In genomic region chr1:204506969-204507316, GRCh38 we compare ENCODE assay signal across 8 cellular contexts. TPM values are rescaled to one million over a fixed set of nuclear protein-coding genes. Genes with fewer than 3 reads are reported as not detected.
DNase-seq lines count a peak whose midpoint lies in the region; ATAC-seq and TF ChIP-seq lines count a peak whose summit lies in the region.

No MANE protein-coding gene starts in this region.

- no peaks in the 10 kb centered on the region for H3K9me3 ChIP-seq in BE2C

- peaks cover 7% of the 10 kb centered on the region for H3K36me3 Mint-ChIP-seq in activated CD4-positive, alpha-beta T cell treated with anti-CD3 and anti-CD28 coated beads, Interleukin-2, amount 10 ng/mL, durations not matched to agents 7 days and 5 days (ENCODE audit: low read depth)

- CTCF ChIA-PET in activated CD4-positive, alpha-beta T cell treated with anti-CD3 and anti-CD28 coated beads, Interleukin-2, amount 10 ng/mL, durations not matched to agents 7 days and 5 days (lab: Charles Lee): interaction anchor here (0.6 to 8.0 kb wide), 13 partner anchors 9 to 300 kb away, joined by 3 to 106 read pairs (median 8); partner anchors contain the start of genes MDM4 and PIK3C2B

- no peaks in the 10 kb centered on the region for H3K27me3 ChIP-seq in BE2C

- H3K4me3 ChIP-seq in BE2C (ENCODE audit: low read depth, low read length): peak overlapping the region; percentile 85
- H3K4me3 ChIP-seq in lower leg skin (ENCODE audit: low read depth, poor library complexity, severe bottlenecking): peak overlapping the region; percentile 34

- peak overlapping the region; percentile 87 for H3K4me3 Mint-ChIP-seq in activated CD4-positive, alpha-beta T cell treated with anti-CD3 and anti-CD28 coated beads, Interleukin-2, amount 10 ng/mL, durations not matched to agents 7 days and 5 days

- POLR2A ChIA-PET in activated CD4-positive, alpha-beta T cell treated with anti-CD3 and anti-CD28 coated beads, Interleukin-2, amount 10 ng/mL, durations not matched to agents 7 days and 5 days (lab: Charles Lee): interaction anchor here (0.6 to 1.5 kb wide), 4 partner anchors 9 to 592 kb away, joined by 3 to 9 read pairs (median 6); partner anchors contain the start of gene MDM4

- 0 to 1% methylated on average over 13 of the region's 13 CpGs for WGBS in lower leg skin, 2 donors

- TF ChIP-seq CTCF in BE2C (IDR thresholded peaks at IDR 0.05; ENCODE audit: low read depth, low read length): no peak
- no peak for TF ChIP-seq CTCF in lower leg skin (IDR thresholded peaks at IDR 0.05)

- H3K36me3 ChIP-seq in BE2C: no peaks in the 10 kb centered on the region

- DNase-seq in BE2C (peak; percentile 75), NCI-H526 treated with DMSO at 0.1 percent for 48 hours (lab: John Stamatoyannopoulos, UW) (peak; percentile 84), dermis blood vessel endothelial cell (peak; percentile 96), lower leg skin (ENCODE audit: low spot score in 2 of 2) (peak; percentile 94)
- peak; percentile 91 for DNase-seq in activated CD4-positive, alpha-beta T cell treated with anti-CD3 and anti-CD28 coated beads, Interleukin-2, amount 10 ng/mL, durations not matched to agents 7 days and 5 days
- peak; percentile 92 for DNase-seq in stimulated activated CD4-positive, alpha-beta T cell treated with anti-CD3 and anti-CD28 coated beads, Interleukin-4, amount 100 ng/mL, for 24 hours

- TF ChIP-seq POLR2A in lower leg skin (IDR thresholded peaks at IDR 0.05): no peak

- intact Hi-C loops in lower leg skin (cut with DNase I; ENCODE audit: low total_unique reads): no loop called here

- peaks cover 45% of the 10 kb centered on the region for H3K4me1 Mint-ChIP-seq in activated CD4-positive, alpha-beta T cell treated with anti-CD3 and anti-CD28 coated beads, Interleukin-2, amount 10 ng/mL, durations not matched to agents 7 days and 5 days

- ATAC-seq in GM19372 (IDR thresholded peaks at IDR 0.05; ENCODE audit: low read depth, unreplicated experiment): peak; percentile 55
- ATAC-seq in HG03469 (IDR thresholded peaks at IDR 0.05; ENCODE audit: unreplicated experiment): peak; percentile 25

- peaks cover 5% of the 10 kb centered on the region for H3K9me3 Mint-ChIP-seq in activated CD4-positive, alpha-beta T cell treated with anti-CD3 and anti-CD28 coated beads, Interleukin-2, amount 10 ng/mL, durations not matched to agents 7 days and 5 days

- no peaks in the 10 kb centered on the region for H3K4me1 ChIP-seq in BE2C

- peak overlapping the region; percentile 98 for H3K27ac Mint-ChIP-seq in activated CD4-positive, alpha-beta T cell treated with anti-CD3 and anti-CD28 coated beads, Interleukin-2, amount 10 ng/mL, durations not matched to agents 7 days and 5 days

- H3K27me3 Mint-ChIP-seq in activated CD4-positive, alpha-beta T cell treated with anti-CD3 and anti-CD28 coated beads, Interleukin-2, amount 10 ng/mL, durations not matched to agents 7 days and 5 days: peaks cover 2% of the 10 kb centered on the region

RNA-seq across cellular contexts. Expression of gene MDM4, which starts 9.3 kb away (rescaled TPM):
- 8.1 TPM for polyA plus RNA-seq in BE2C (2012; ENCODE audit: insufficient read depth, insufficient read length, low read depth)
- total RNA-seq in activated CD4-positive, alpha-beta T cell treated with anti-CD3 and anti-CD28 coated beads, Interleukin-2, amount 10 ng/mL, durations not matched to agents 7 days and 5 days: 10 to 100 TPM; 95.0 to 98.1 TPM
- total RNA-seq in dermis blood vessel endothelial cell: 19.3 and 30.8 TPM in 2 replicates
- 10 to 100 TPM; 32.4 to 89.0 (median 43.0) TPM for total RNA-seq in lower leg skin

RNA-seq across cellular contexts. Expression of gene PIK3C2B, which starts 12.3 kb away (rescaled TPM):
- 51.0 TPM for polyA plus RNA-seq in BE2C (2012; ENCODE audit: insufficient read depth, insufficient read length, low read depth)
- total RNA-seq in activated CD4-positive, alpha-beta T cell treated with anti-CD3 and anti-CD28 coated beads, Interleukin-2, amount 10 ng/mL, durations not matched to agents 7 days and 5 days: 10 to 100 TPM; 27.4 to 28.9 TPM
- total RNA-seq in dermis blood vessel endothelial cell (29.3 and 37.3 TPM in 2 replicates), lower leg skin (10 to 100 TPM; 51.7 to 92.1 (median 62.1) TPM)

Comparison
In these comparisons a context has a peak if more than half of its experiments do, and no peak if none do; other contexts are left out.
1. Peak in every context shown above with its lines: DNase-seq, ATAC-seq and H3K4me3 ChIP-seq.